ENCODE assay signal across 10 cellular contexts in the genomic region with DNA sequence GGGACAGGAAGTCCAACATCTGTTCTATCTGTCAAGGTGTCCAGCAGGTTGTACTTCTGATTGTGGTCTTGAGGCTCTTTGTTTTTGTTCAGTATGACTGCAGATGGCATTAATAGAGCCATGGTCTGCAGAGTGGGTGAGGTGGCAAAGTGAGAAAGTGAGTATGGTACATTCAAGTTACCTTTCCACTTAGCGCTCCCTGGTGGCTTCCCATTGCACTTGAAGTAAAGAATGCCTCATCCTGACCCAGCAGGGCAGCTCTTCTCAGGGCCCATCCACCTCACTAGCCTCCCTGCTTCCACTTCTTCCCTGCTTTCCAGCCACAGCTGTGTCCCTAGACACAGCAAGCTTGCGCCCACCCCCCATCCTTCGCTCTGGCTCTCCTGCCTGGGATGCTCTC.
A peak's percentile ranks its signal among the peaks of the same experiment; 100 is the strongest.
DNase-seq lines count a peak whose midpoint lies in the region; ATAC-seq and TF ChIP-seq lines count a peak whose summit lies in the region.
"Had no signal": no experiment of that assay in that cellular context is flagged by ENCODE, and none has a peak within 500 bp of the region (broad histone marks: within the 10 kb centered on the region; RNA-seq: fewer than 3 reads in every experiment).

No MANE protein-coding gene starts in this region.

- H3K27me3 ChIP-seq in SJCRH30: no peaks in the 10 kb centered on the region
- H3K27me3 ChIP-seq in testis: no peaks in the 10 kb centered on the region
- H3K27me3 ChIP-seq in lower lobe of right lung (ENCODE audit: low read depth): no peaks in the 10 kb centered on the region

- TF ChIP-seq CTCF in foreskin fibroblast (IDR thresholded peaks at IDR 0.05; ENCODE audit: low read depth, low read length) (peak; percentile 18), testis (IDR thresholded peaks at IDR 0.05) (no peak), lower lobe of right lung (IDR thresholded peaks at IDR 0.05) (no peak)

- DNase-seq in activated naive CD4-positive, alpha-beta T cell treated with anti-CD3 and anti-CD28 coated beads for 36 hours: peak; percentile 71
- DNase-seq in activated naive CD4-positive, alpha-beta T cell treated with Interleukin-2 at 50 U/mL for 16 hours: no peak
- peak; percentile 30 to 55 for DNase-seq in SJCRH30
- DNase-seq in foreskin fibroblast: peak in 1 of 2 donors; percentile 26
- peak; percentile 33 for DNase-seq in testis
- no peak for DNase-seq in NCI-H524 (lab: John Stamatoyannopoulos, UW)
- no peak for DNase-seq in lower lobe of right lung
- no peak for DNase-seq in SW 1271 (lab: John Stamatoyannopoulos, UW)
- DNase-seq: CD8-positive, alpha-beta T cell had no signal

- H3K27me3 Mint-ChIP-seq in activated naive CD4-positive, alpha-beta T cell treated with anti-CD3 and anti-CD28 coated beads for 36 hours (ENCODE audit: low read depth): no peaks in the 10 kb centered on the region
- H3K27me3 Mint-ChIP-seq: dendritic cell treated with granulocyte-macrophage colony-stimulating factor and Interleukin-4, amounts not matched to agents 40 ng/mL and 50 ng/mL, for 4 days had no signal

- H3K4me3 ChIP-seq in SJCRH30 (no peak overlapping the region), foreskin fibroblast (ENCODE audit: low read depth in 1 of 2, low read length in 2 of 2) (no peak overlapping the region), testis (no peak overlapping the region), lower lobe of right lung (no peak overlapping the region)

- H3K36me3 ChIP-seq in SJCRH30 (no peaks in the 10 kb centered on the region), testis (ENCODE audit: low read depth, missing control alignments) (no peaks in the 10 kb centered on the region), lower lobe of right lung (no peaks in the 10 kb centered on the region)

- CTCF ChIA-PET in activated naive CD4-positive, alpha-beta T cell treated with anti-CD3 and anti-CD28 coated beads for 36 hours (lab: Charles Lee): interaction anchor here (1.1 to 1.5 kb wide), 2 partner anchors 60 to 304 kb away, joined by 4 to 5 read pairs; a partner anchor contains a TSS

- intact Hi-C loops in activated naive CD4-positive, alpha-beta T cell treated with anti-CD3 and anti-CD28 coated beads for 36 hours (cut with micrococcal nuclease): loop anchor here (1.0 kb wide), 2 partner anchors 303 to 324 kb away; no protein-coding TSS in a partner anchor
- intact Hi-C loops in testis (cut with DNase I; ENCODE audit: low total_unique reads) (no loop called here), lower lobe of right lung (cut with DNase I) (no loop called here)

- H3K4me1 ChIP-seq in SJCRH30 (no peaks in the 10 kb centered on the region), testis (peaks cover 9% of the 10 kb centered on the region), lower lobe of right lung (peaks cover 7% of the 10 kb centered on the region)

- 95 to 96% methylated on average over 3 of the region's 3 CpGs for WGBS in testis, 2 donors

- H3K27ac ChIP-seq in SJCRH30 (no peak overlapping the region), testis (no peak overlapping the region), lower lobe of right lung (no peak overlapping the region)

- H3K27ac Mint-ChIP-seq in activated naive CD4-positive, alpha-beta T cell treated with anti-CD3 and anti-CD28 coated beads for 36 hours: no peak overlapping the region
- H3K27ac Mint-ChIP-seq: CD8-positive, alpha-beta T cell; dendritic cell treated with granulocyte-macrophage colony-stimulating factor and Interleukin-4, amounts not matched to agents 40 ng/mL and 50 ng/mL, for 4 days had no signal

- H3K4me1 Mint-ChIP-seq in activated naive CD4-positive, alpha-beta T cell treated with anti-CD3 and anti-CD28 coated beads for 36 hours (ENCODE audit: low read depth): peaks cover 27% of the 10 kb centered on the region

- H3K9me3 ChIP-seq in SJCRH30 (replicated peaks) (no peaks in the 10 kb centered on the region), testis (no peaks in the 10 kb centered on the region), lower lobe of right lung (no peaks in the 10 kb centered on the region)

- ATAC-seq in lower lobe of right lung: no peak
- ATAC-seq: CD8-positive, alpha-beta T cell had no signal

- H3K36me3 Mint-ChIP-seq in activated naive CD4-positive, alpha-beta T cell treated with anti-CD3 and anti-CD28 coated beads for 36 hours (ENCODE audit: low read depth): peaks cover 2% of the 10 kb centered on the region

- no peak overlapping the region for H3K4me3 Mint-ChIP-seq in activated naive CD4-positive, alpha-beta T cell treated with anti-CD3 and anti-CD28 coated beads for 36 hours
- H3K4me3 Mint-ChIP-seq: CD8-positive, alpha-beta T cell; dendritic cell treated with granulocyte-macrophage colony-stimulating factor and Interleukin-4, amounts not matched to agents 40 ng/mL and 50 ng/mL, for 4 days had no signal

- H3K9me3 Mint-ChIP-seq in activated naive CD4-positive, alpha-beta T cell treated with anti-CD3 and anti-CD28 coated beads for 36 hours: no peaks in the 10 kb centered on the region
- H3K9me3 Mint-ChIP-seq: CD8-positive, alpha-beta T cell; dendritic cell treated with granulocyte-macrophage colony-stimulating factor and Interleukin-4, amounts not matched to agents 40 ng/mL and 50 ng/mL, for 4 days had no signal

- TF ChIP-seq POLR2A in testis (IDR thresholded peaks at IDR 0.05): no peak

Comparison
In these comparisons a context has a peak if more than half of its experiments do, and no peak if none do; other contexts are left out.
1. DNase-seq: peak in activated naive CD4-positive, alpha-beta T cell treated with anti-CD3 and anti-CD28 coated beads for 36 hours (single experiment), SJCRH30 (2 of 2) and testis (single experiment); none in activated naive CD4-positive, alpha-beta T cell treated with Interleukin-2 at 50 U/mL for 16 hours (single experiment), NCI-H524 (0 of 2), lower lobe of right lung (single experiment) and SW 1271 (0 of 2).